1 cellular context compared by ENCODE assay signal in genomic region chr12:122265931-122266771, GRCh38.
TF ChIP-seq lines count a peak whose summit lies in the region.

Gene VPS33A, minus strand, starts transcription at chr12:122266494. Its CDS starts 86 bp downstream, at chr12:122266408.

TF ChIP-seq in HCT116, 20 proteins besides CTCF, POLR2A, EP300 and RAD21 (continued from another document):
- TF ChIP-seq MAX (IDR thresholded peaks at IDR 0.05): peak; percentile 92
